In genomic region chr20:653110-653589, GRCh38 we compare ENCODE assay signal across 8 cellular contexts. TPM values are rescaled to one million over a fixed set of nuclear protein-coding genes. Genes with fewer than 3 reads are reported as not detected.
DNase-seq lines count a peak whose midpoint lies in the region; ATAC-seq, FAIRE-seq and TF ChIP-seq lines count a peak whose summit lies in the region.

Gene SRXN1 (minus strand): TSS chr20:653200. CDS start chr20:653185, 15 bp downstream.

- dilution Hi-C loops in keratinocyte (cut with MboI; ENCODE audit: extremely low pct_ligation_motif_present, low sequenced_read_pairs), result no loop called here

- peak within 1 kb of the TSS; percentile 72 to 95 (median 76) for H3K4me3 ChIP-seq in keratinocyte (ENCODE audit: control insufficient read depth in 2 of 3, extremely low read depth in 1 of 3, insufficient read depth in 2 of 3, low read depth in 1 of 3, low read length in 3 of 3)

- DNase-seq in NCI-H2029 (lab: John Stamatoyannopoulos, UW), result peak; percentile 48
- DNase-seq in NCI-H2029 treated with DMSO at 0.1 percent for 48 hours (lab: John Stamatoyannopoulos, UW), result no peak
- peak; percentile 56 for DNase-seq in NCI-H146 treated with DMSO at 0.1 percent for 48 hours (lab: John Stamatoyannopoulos, UW; ENCODE audit: unreplicated experiment)
- peak; percentile 64 to 75 (median 66) for DNase-seq in activated CD4-positive, CD25-positive, alpha-beta regulatory T cell (lab: John Stamatoyannopoulos, UW)
- peak; percentile 57 for DNase-seq in central memory CD4-positive, alpha-beta T cell
- DNase-seq in keratinocyte (ENCODE audit: low read depth, low spot score), result peak; percentile 46
- peak; percentile 65 to 81 (median 67) for DNase-seq in stimulated activated CD4-positive, alpha-beta T cell treated with anti-CD3 and anti-CD28 coated beads, Interleukin-12 subunit alpha, Interleukin-12 subunit beta, amount 100 ng/mL, for 48 hours (ENCODE audit: low read depth in 2 of 3, low spot score in 1 of 3)

- peaks cover 28% of the 10 kb centered on the region for H3K79me2 ChIP-seq in keratinocyte (ENCODE audit: control insufficient read depth, insufficient read depth, low read length)

- ATAC-seq in HG02642 (IDR thresholded peaks at IDR 0.05; ENCODE audit: poor library complexity, unreplicated experiment), result peak; percentile 90

- peak in 2 of 3 experiments; percentile 71 to 74 for TF ChIP-seq CTCF in keratinocyte (optimal IDR thresholded peaks at IDR 0.05 in 1 of 3, IDR thresholded peaks at IDR 0.05 in 1 of 3, conservative IDR thresholded peaks at IDR 0.05 in 1 of 3; ENCODE audit: extremely low read depth in 1 of 3, insufficient read depth in 2 of 3, low read length in 3 of 3)

- H2AFZ ChIP-seq in keratinocyte (ENCODE audit: control insufficient read depth, low read length), result peak within 1 kb of the TSS; percentile 79

- peak within 1 kb of the TSS; percentile 92 for H3K4me2 ChIP-seq in keratinocyte (ENCODE audit: control insufficient read depth, extremely low read depth, insufficient read depth, low read depth, low read length)

- H3K9ac ChIP-seq in keratinocyte (ENCODE audit: control insufficient read depth, extremely low read depth, insufficient read depth, low read length), result peak within 1 kb of the TSS; percentile 91

- no peaks in the 10 kb centered on the region for H3K9me3 ChIP-seq in keratinocyte (ENCODE audit: control insufficient read depth, low read depth, low read length)

- no peaks in the 10 kb centered on the region for H3K27me3 ChIP-seq in keratinocyte (ENCODE audit: control insufficient read depth, extremely low read depth, insufficient read depth, low read length)

- H4K20me1 ChIP-seq in keratinocyte (ENCODE audit: control insufficient read depth, extremely low read depth, insufficient read depth, low read length), result peaks cover 4% of the 10 kb centered on the region

- peak within 1 kb of the TSS; percentile 81 for H3K27ac ChIP-seq in keratinocyte (ENCODE audit: control insufficient read depth, insufficient read depth, low read length)

- H3K36me3 ChIP-seq in keratinocyte (ENCODE audit: control insufficient read depth in 2 of 2, extremely low read depth in 1 of 2, insufficient read depth in 2 of 2, low read length in 2 of 2), result peaks cover 14 to 16% of the 10 kb centered on the region in 2 experiments

- FAIRE-seq in keratinocyte (lab: Jason Lieb, UNC), result no peak

- H3K4me1 ChIP-seq in keratinocyte (ENCODE audit: control insufficient read depth, extremely low read depth, insufficient read depth, low read length), result peaks cover 13% of the 10 kb centered on the region

- no peaks in the 10 kb centered on the region for H3K9me1 ChIP-seq in keratinocyte (ENCODE audit: control insufficient read depth, extremely low read depth, insufficient read depth, low read length)

RNA-seq across cellular contexts. Expression of gene SRXN1, which starts in this region (rescaled TPM):
- polyA plus RNA-seq in keratinocyte, result 49.9 to 55.3 TPM (median 51.7 TPM) in 3 replicates
- 14.3 TPM for polyA plus RNA-seq in keratinocyte (2011; ENCODE audit: low read depth)
- 47.5 and 68.9 TPM in 2 replicates for polyA plus RNA-seq in keratinocyte (2011; cell fraction: cytosol; rRNA removed)
- 24.0 and 25.8 TPM in 2 replicates for polyA plus RNA-seq in keratinocyte (2011; cell fraction: nucleus; rRNA removed)
- 46.6 and 56.9 TPM in 2 replicates for polyA plus RNA-seq in keratinocyte (2012; ENCODE audit: low replicate concordance)
- 38.6 to 43.2 TPM (median 41.1 TPM) in 3 replicates for polyA minus RNA-seq in keratinocyte
- polyA minus RNA-seq in keratinocyte (2011; cell fraction: cytosol; rRNA and poly(A)+ RNA removed), result 53.3 TPM
- polyA minus RNA-seq in keratinocyte (2011; cell fraction: nucleus; rRNA and poly(A)+ RNA removed), result 14.9 and 20.7 TPM in 2 replicates
